11 cellular contexts compared by ENCODE assay signal in the genomic region with DNA sequence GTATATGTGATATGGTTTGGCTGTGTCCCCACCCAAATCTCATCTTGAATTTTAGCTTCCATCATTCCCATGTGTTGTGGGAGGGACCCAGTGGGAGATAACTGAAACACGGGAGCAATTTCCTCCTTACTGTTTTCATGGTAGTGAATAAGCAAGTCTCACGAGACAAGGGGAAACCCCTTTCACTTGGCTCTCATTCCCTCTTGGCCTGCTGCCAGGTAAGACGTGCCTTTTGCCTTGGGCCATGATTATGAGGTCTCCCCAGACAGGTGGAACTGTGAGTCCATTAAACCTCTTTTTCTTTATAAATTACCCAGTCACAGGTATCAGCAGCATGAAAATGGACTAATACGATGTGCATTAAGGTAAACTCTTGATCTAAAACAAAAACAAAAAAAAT.
DNase-seq lines count a peak whose midpoint lies in the region; TF ChIP-seq lines count a peak whose summit lies in the region.
"Had no signal": no experiment of that assay in that cellular context is flagged by ENCODE, and none has a peak within 500 bp of the region (broad histone marks: within the 10 kb centered on the region; RNA-seq: fewer than 3 reads in every experiment).

No MANE protein-coding gene starts in this region.

- H3K27me3 ChIP-seq in spleen (replicated peaks in 1 of 7) = no peaks in the 10 kb centered on the region
- H3K27me3 ChIP-seq: tibial artery had no signal

- H3K27ac ChIP-seq in spleen = no peak overlapping the region
- H3K27ac ChIP-seq: skin epidermis, tibial artery had no signal

- DNase-seq in CD1c-positive myeloid dendritic cell (ENCODE audit: extremely low spot score) (peak; percentile 10), Daoy (ENCODE audit: low read depth) (peak; percentile 42), myocyte (ENCODE audit: low read depth) (peak; percentile 66), GM10248 (ENCODE audit: extremely low spot score) (no peak), nucleus accumbens (lab: John Stamatoyannopoulos, UW) (no peak), DMS79 treated with DMSO at 0.1 percent for 48 hours (lab: John Stamatoyannopoulos, UW) (no peak), spleen (no peak)
- DNase-seq in activated CD4-positive, alpha-beta T cell treated with anti-CD3 and anti-CD28 coated beads, Interleukin-2, amount 50 U/mL, for 1 hour = peak; percentile 11
- DNase-seq: midbrain, tibial artery had no signal

- WGBS in spleen, 5 donors = 26 to 31% (median 28%) methylated on average over 4 of the region's 4 CpGs

- H3K4me3 ChIP-seq in spleen = no peak overlapping the region
- H3K4me3 ChIP-seq: skin epidermis, tibial artery had no signal

- no peak for TF ChIP-seq POLR2A in spleen (IDR thresholded peaks at IDR 0.05)

- CTCF ChIA-PET in GM10248 (lab: Yijun Ruan, JAX) = no interaction called here

- H3K9me3 ChIP-seq in spleen = no peaks in the 10 kb centered on the region
- H3K9me3 ChIP-seq: tibial artery had no signal

- peaks cover 0 to 50% (median 10%) of the 10 kb centered on the region in 6 donors for H3K36me3 ChIP-seq in spleen
- H3K36me3 ChIP-seq: tibial artery had no signal

- TF ChIP-seq CTCF in GM10248 (IDR thresholded peaks at IDR 0.05; ENCODE audit: control extremely low read depth, extremely low read depth, low read depth, missing control alignments) (no peak), spleen (IDR thresholded peaks at IDR 0.05 in 8 of 11, conservative IDR thresholded peaks at IDR 0.05 in 3 of 11) (no peak)

- intact Hi-C loops in spleen (cut with DNase I; ENCODE audit: low total_unique reads) = no loop called here

- peaks cover 0 to 26% (median 5%) of the 10 kb centered on the region in 6 donors for H3K4me1 ChIP-seq in spleen

- POLR2A ChIA-PET in GM10248 (lab: Yijun Ruan, JAX) = no interaction called here

Comparison
In these comparisons a context has a peak if more than half of its experiments do, and no peak if none do; other contexts are left out.
1. DNase-seq: peak in CD1c-positive myeloid dendritic cell (single experiment), Daoy (single experiment), activated CD4-positive, alpha-beta T cell treated with anti-CD3 and anti-CD28 coated beads, Interleukin-2, amount 50 U/mL, for 1 hour (single experiment) and myocyte (single experiment); none in GM10248 (single experiment), nucleus accumbens (0 of 56), DMS79 treated with DMSO at 0.1 percent for 48 hours (single experiment) and spleen (single experiment).